ENCODE assay signal across 11 cellular contexts in the genomic region with DNA sequence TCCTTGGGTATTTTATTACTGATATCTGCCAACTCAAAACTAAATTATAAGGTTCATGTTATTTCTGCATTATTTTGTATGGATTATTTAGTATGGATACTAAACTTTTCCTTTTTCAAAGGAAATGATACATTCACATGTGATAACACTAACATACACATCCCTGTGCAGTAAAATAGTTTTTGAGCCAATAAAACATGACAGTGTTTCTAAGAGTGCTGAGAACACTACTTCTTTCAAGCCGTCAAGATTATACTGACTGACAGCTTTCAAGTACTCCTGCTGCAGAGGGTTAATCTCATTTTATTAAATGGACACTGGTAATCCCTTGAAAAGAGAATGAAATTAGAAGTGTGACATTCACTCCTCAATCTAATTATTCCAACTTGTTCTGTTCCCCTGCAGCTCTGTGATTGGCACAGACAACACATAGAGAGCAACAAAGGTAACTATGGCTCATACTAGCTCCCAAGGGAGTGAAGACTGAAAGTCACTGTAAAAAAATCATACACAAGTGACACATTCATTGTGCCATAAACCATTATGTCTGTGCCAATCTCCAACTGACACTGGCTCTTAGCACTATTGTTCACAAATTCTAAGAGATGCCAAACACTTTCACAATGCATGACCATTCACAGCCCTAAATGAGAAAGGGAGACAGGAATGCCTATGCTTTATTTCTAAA.
A peak's percentile ranks its signal among the peaks of the same experiment; 100 is the strongest.
DNase-seq lines count a peak whose midpoint lies in the region; ATAC-seq and TF ChIP-seq lines count a peak whose summit lies in the region.
"Had no signal": no experiment of that assay in that cellular context is flagged by ENCODE, and none has a peak within 500 bp of the region (broad histone marks: within the 10 kb centered on the region; RNA-seq: fewer than 3 reads in every experiment).

No MANE protein-coding gene starts in this region.

- peak; percentile 70 for DNase-seq in A673 (ENCODE audit: low spot score)
- peak; percentile 53 to 90 for DNase-seq in HAP-1 (ENCODE audit: low spot score in 2 of 2)
- DNase-seq in adipocyte (ENCODE audit: low read depth): peak; percentile 55
- DNase-seq in stimulated activated CD4-positive, alpha-beta T cell treated with anti-CD3 and anti-CD28 coated beads, Interleukin-12 subunit alpha, Interleukin-12 subunit beta, amount 100 ng/mL, for 4 hours: no peak
- no peak for DNase-seq in activated CD4-positive, CD25-positive, alpha-beta regulatory T cell treated with anti-CD3 and anti-CD28 coated beads, Interleukin-2, amount 50 U/mL, for 72 hours
- DNase-seq: activated T-cell treated with anti-CD3 and anti-CD28 coated beads, Interleukin-2, amount 50 U/mL, for 24 hours; stimulated activated CD4-positive, alpha-beta T cell treated with anti-CD3 and anti-CD28 coated beads, Interleukin-1b, Interleukin-23, amount 100 ng/mL, for 48 hours; testis had no signal

- no peaks in the 10 kb centered on the region for H3K27me3 ChIP-seq in A673 (replicated peaks; ENCODE audit: insufficient read depth, low read depth, low read length, poor library complexity)
- no peaks in the 10 kb centered on the region for H3K27me3 ChIP-seq in HAP-1 (ENCODE audit: low read depth)
- no peaks in the 10 kb centered on the region for H3K27me3 ChIP-seq in adipocyte (replicated peaks; ENCODE audit: control insufficient read depth, insufficient read depth, low read length)
- no peaks in the 10 kb centered on the region for H3K27me3 ChIP-seq in layer of hippocampus (ENCODE audit: control insufficient read depth, insufficient read depth, low read length)
- H3K27me3 ChIP-seq: testis had no signal

- CTCF ChIA-PET in A673 (lab: Charles Lee): no interaction called here

- no peak overlapping the region for H3K4me3 ChIP-seq in A673 (ENCODE audit: low read depth, low read length, poor library complexity, severe bottlenecking)
- H3K4me3 ChIP-seq in HAP-1: no peak overlapping the region
- H3K4me3 ChIP-seq in adipocyte (ENCODE audit: low read length): peak overlapping the region; percentile 35
- H3K4me3 ChIP-seq: testis had no signal

- H3K4me1 ChIP-seq in A673 (ENCODE audit: insufficient read depth, low read length, poor library complexity, severe bottlenecking) (peaks cover 11% of the 10 kb centered on the region), HAP-1 (peaks cover 24% of the 10 kb centered on the region), adipocyte (ENCODE audit: control insufficient read depth, insufficient read depth, low read length) (peaks cover 21% of the 10 kb centered on the region)
- H3K4me1 ChIP-seq: testis had no signal

- H3K27ac ChIP-seq in A673 (ENCODE audit: low read depth, low read length, poor library complexity, severe bottlenecking) (no peak overlapping the region), layer of hippocampus (ENCODE audit: low read depth, low read length) (peak overlapping the region; percentile 87)
- H3K27ac ChIP-seq: testis had no signal

- no peaks in the 10 kb centered on the region for H3K9me3 ChIP-seq in A673 (ENCODE audit: low read depth, low read length, poor library complexity, severe bottlenecking)
- H3K9me3 ChIP-seq in HAP-1: no peaks in the 10 kb centered on the region
- H3K9me3 ChIP-seq in adipocyte (ENCODE audit: control insufficient read depth, low read length): no peaks in the 10 kb centered on the region
- H3K9me3 ChIP-seq: testis had no signal

- H3K36me3 ChIP-seq in A673 (ENCODE audit: insufficient read depth, low read length, poor library complexity, severe bottlenecking) (no peaks in the 10 kb centered on the region), HAP-1 (replicated peaks) (peaks cover 17% of the 10 kb centered on the region), adipocyte (ENCODE audit: control insufficient read depth, insufficient read depth, low read length, severe bottlenecking) (peaks cover 16% of the 10 kb centered on the region)

- BruUV-seq in A673 (replicated peaks; lab: Mats Ljungman, UMichigan): no TSS peak

- TF ChIP-seq CTCF in A673 (conservative IDR thresholded peaks at IDR 0.05; ENCODE audit: low read depth, low read length): no peak

- in situ Hi-C loops in HAP-1 (cut with MboI; ENCODE audit: low sequenced_read_pairs): no loop called here

- POLR2A ChIA-PET in A673 (lab: Charles Lee; ENCODE audit: low non-redundant PET): no interaction called here

- ATAC-seq in GM21515 (IDR thresholded peaks at IDR 0.05; ENCODE audit: unreplicated experiment) (no peak), HG02840 (IDR thresholded peaks at IDR 0.05; ENCODE audit: low FRiP score, unreplicated experiment) (no peak)

- intact Hi-C loops in A673 (cut with micrococcal nuclease; ENCODE audit: unreplicated experiment): no loop called here

- H3K9ac ChIP-seq in adipocyte (ENCODE audit: low read length): no peak overlapping the region

Comparison
In these comparisons a context has a peak if more than half of its experiments do, and no peak if none do; other contexts are left out.
1. DNase-seq: peak in A673 (single experiment), HAP-1 (2 of 2) and adipocyte (single experiment); none in stimulated activated CD4-positive, alpha-beta T cell treated with anti-CD3 and anti-CD28 coated beads, Interleukin-12 subunit alpha, Interleukin-12 subunit beta, amount 100 ng/mL, for 4 hours (single experiment) and activated CD4-positive, CD25-positive, alpha-beta regulatory T cell treated with anti-CD3 and anti-CD28 coated beads, Interleukin-2, amount 50 U/mL, for 72 hours (single experiment).